ENCODE assay signal across 23 cellular contexts in genomic region chr19:5080809-5081208, GRCh38.
"Had no signal": no experiment of that assay in that cellular context is flagged by ENCODE, and none has a peak within 500 bp of the region (broad histone marks: within the 10 kb centered on the region; RNA-seq: fewer than 3 reads in every experiment).

No MANE protein-coding gene starts in this region.

- H3K9me3 Mint-ChIP-seq: activated CD4-positive, alpha-beta memory T cell treated with anti-CD3 and anti-CD28 coated beads, Interleukin-2, amount 10 ng/mL, durations not matched to agents 7 days and 5 days; activated naive CD4-positive, alpha-beta T cell treated with anti-CD3 and anti-CD28 coated beads, Interleukin-2, amount 10 ng/mL, durations not matched to agents 7 days and 5 days; activated naive CD8-positive, alpha-beta T cell treated with anti-CD3 and anti-CD28 coated beads for 36 hours; activated T-helper 17 cell treated with anti-CD3 and anti-CD28 coated beads, Interleukin-2, amount 50 U/mL, for 72 hours had no signal

- H3K27ac ChIP-seq: breast epithelium, Peyer's patch, RWPE1 had no signal

- H3K27me3 ChIP-seq: breast epithelium, Peyer's patch had no signal

- FAIRE-seq: TTC549 had no signal

- H3K27me3 Mint-ChIP-seq: activated CD4-positive, alpha-beta memory T cell treated with anti-CD3 and anti-CD28 coated beads, Interleukin-2, amount 10 ng/mL, durations not matched to agents 7 days and 5 days; activated naive CD4-positive, alpha-beta T cell treated with anti-CD3 and anti-CD28 coated beads, Interleukin-2, amount 10 ng/mL, durations not matched to agents 7 days and 5 days; activated naive CD8-positive, alpha-beta T cell treated with anti-CD3 and anti-CD28 coated beads for 36 hours; activated T-helper 17 cell treated with anti-CD3 and anti-CD28 coated beads, Interleukin-2, amount 50 U/mL, for 72 hours had no signal

- H3K36me3 Mint-ChIP-seq: activated naive CD8-positive, alpha-beta T cell treated with anti-CD3 and anti-CD28 coated beads for 36 hours had no signal

- H3K27ac Mint-ChIP-seq: activated CD4-positive, alpha-beta memory T cell treated with anti-CD3 and anti-CD28 coated beads, Interleukin-2, amount 10 ng/mL, durations not matched to agents 7 days and 5 days; activated naive CD4-positive, alpha-beta T cell treated with anti-CD3 and anti-CD28 coated beads, Interleukin-2, amount 10 ng/mL, durations not matched to agents 7 days and 5 days; activated naive CD8-positive, alpha-beta T cell treated with anti-CD3 and anti-CD28 coated beads for 36 hours; activated T-helper 17 cell treated with anti-CD3 and anti-CD28 coated beads, Interleukin-2, amount 50 U/mL, for 72 hours had no signal

- H3K36me3 ChIP-seq: breast epithelium had no signal

- DNase-seq: activated CD4-positive, alpha-beta memory T cell treated with anti-CD3 and anti-CD28 coated beads, Interleukin-2, amount 10 ng/mL, durations not matched to agents 7 days and 5 days; activated CD4-positive, alpha-beta T cell treated with anti-CD3 and anti-CD28 coated beads, Interleukin-2, amount 50 U/mL, for 1 hour; activated CD4-positive, CD25-positive, alpha-beta regulatory T cell; activated gamma-delta T cell treated with Interleukin-2 at 50 U/mL for 16 hours; activated naive CD4-positive, alpha-beta T cell treated with anti-CD3 and anti-CD28 coated beads, Interleukin-2, amount 10 ng/mL, durations not matched to agents 7 days and 5 days; activated naive CD8-positive, alpha-beta T cell treated with anti-CD3 and anti-CD28 coated beads for 36 hours; activated T-cell treated with anti-CD3 and anti-CD28 coated beads for 4 hours; activated T-cell treated with anti-CD3 and anti-CD28 coated beads, Interleukin-2, amount 50 U/mL, for 48 hours; NCI-H1092; NCI-H1436; NCI-H2029 treated with DMSO at 0.1 percent for 48 hours; NCI-H345; NCI-H69; NK-92 treated with Interleukin-12 subunit alpha and Interleukin-12 subunit beta, amount 100 ng/mL, for 24 hours; OCI-M1; Peyer's patch; Right ventricle myocardium superior; T-helper 2 cell; T1000 had no signal

- ATAC-seq: activated T-helper 17 cell treated with anti-CD3 and anti-CD28 coated beads, Interleukin-2, amount 50 U/mL, for 72 hours had no signal

- H3K4me3 ChIP-seq: breast epithelium, Peyer's patch had no signal

- H3K4me1 Mint-ChIP-seq: activated naive CD8-positive, alpha-beta T cell treated with anti-CD3 and anti-CD28 coated beads for 36 hours; activated T-helper 17 cell treated with anti-CD3 and anti-CD28 coated beads, Interleukin-2, amount 50 U/mL, for 72 hours had no signal

- H3K4me3 Mint-ChIP-seq: activated CD4-positive, alpha-beta memory T cell treated with anti-CD3 and anti-CD28 coated beads, Interleukin-2, amount 10 ng/mL, durations not matched to agents 7 days and 5 days; activated naive CD4-positive, alpha-beta T cell treated with anti-CD3 and anti-CD28 coated beads, Interleukin-2, amount 10 ng/mL, durations not matched to agents 7 days and 5 days; activated naive CD8-positive, alpha-beta T cell treated with anti-CD3 and anti-CD28 coated beads for 36 hours; activated T-helper 17 cell treated with anti-CD3 and anti-CD28 coated beads, Interleukin-2, amount 50 U/mL, for 72 hours had no signal

- H3K4me1 ChIP-seq: breast epithelium, Peyer's patch had no signal

- H3K9me3 ChIP-seq: breast epithelium, Peyer's patch had no signal
